19 cellular contexts compared by ENCODE assay signal in genomic region chr7:80591654-80592053, GRCh38. TPM values are rescaled to one million over a fixed set of nuclear protein-coding genes. Genes with fewer than 3 reads are reported as not detected.
"Had no signal": no experiment of that assay in that cellular context is flagged by ENCODE, and none has a peak within 500 bp of the region (broad histone marks: within the 10 kb centered on the region; RNA-seq: fewer than 3 reads in every experiment).

No MANE protein-coding gene starts in this region.

- H3K36me3 ChIP-seq: adrenal gland, cardiac muscle cell, esophagus muscularis mucosa, left lung, neural progenitor cell, pancreas, sigmoid colon, spleen, upper lobe of left lung had no signal

- H3K4me3 ChIP-seq: adrenal gland, cardiac muscle cell, esophagus muscularis mucosa, hepatocyte, left lung, neural progenitor cell, pancreas, sigmoid colon, spleen, testis, upper lobe of left lung had no signal

- H3K27ac ChIP-seq: adrenal gland, cardiac muscle cell, esophagus muscularis mucosa, hepatocyte, left lung, neural progenitor cell, pancreas, sigmoid colon, testis, upper lobe of left lung had no signal

- H3K27me3 ChIP-seq: adrenal gland, cardiac muscle cell, esophagus muscularis mucosa, hepatocyte, left lung, neural progenitor cell, pancreas, sigmoid colon, spleen, testis, upper lobe of left lung had no signal

- DNase-seq: activated CD4-positive, alpha-beta memory T cell treated with anti-CD3 and anti-CD28 coated beads, Interleukin-2, amount 10 ng/mL, durations not matched to agents 7 days and 5 days; activated CD4-positive, alpha-beta T cell treated with anti-CD3 and anti-CD28 coated beads for 4 hours; activated effector memory CD4-positive, alpha-beta T cell treated with Interleukin-2 at 50 U/mL for 16 hours; activated naive CD4-positive, alpha-beta T cell treated with anti-CD3 and anti-CD28 coated beads, Interleukin-2, amount 50 U/mL, for 16 hours; activated T-cell treated with anti-CD3 and anti-CD28 coated beads, Interleukin-2, amount 50 U/mL, for 4 hours; adrenal gland; left lung; naive B cell; pancreas; sigmoid colon; spleen; stimulated activated naive CD8-positive, alpha-beta T cell treated with anti-CD3 and anti-CD28 coated beads, Interleukin-15, amount 100 ng/mL, for 72 hours; testis; upper lobe of left lung had no signal

- H3K9me3 ChIP-seq: adrenal gland, esophagus muscularis mucosa, left lung, pancreas, sigmoid colon, spleen, testis, upper lobe of left lung had no signal

- FAIRE-seq: keratinocyte had no signal

- H3K9ac ChIP-seq: neural progenitor cell had no signal

- H3K4me1 ChIP-seq: esophagus muscularis mucosa, neural progenitor cell, pancreas had no signal

- H3K79me2 ChIP-seq: hepatocyte had no signal

- H3K4me2 ChIP-seq: hepatocyte, neural progenitor cell had no signal

- ATAC-seq: activated T-cell treated with anti-CD3 and anti-CD28 coated beads, Interleukin-2, amount 50 U/mL, for 4 hours; left lung; pancreas; stimulated activated naive CD8-positive, alpha-beta T cell treated with anti-CD3 and anti-CD28 coated beads, Interleukin-15, amount 100 ng/mL, for 72 hours had no signal

- H2AFZ ChIP-seq: hepatocyte, neural progenitor cell had no signal

RNA-seq across cellular contexts. Expression of gene CD36, which starts 46.8 kb away (rescaled TPM):
- total RNA-seq: activated CD4-positive, alpha-beta memory T cell treated with anti-CD3 and anti-CD28 coated beads, Interleukin-2, amount 10 ng/mL, durations not matched to agents 7 days and 5 days had no signal
